In the genomic region with DNA sequence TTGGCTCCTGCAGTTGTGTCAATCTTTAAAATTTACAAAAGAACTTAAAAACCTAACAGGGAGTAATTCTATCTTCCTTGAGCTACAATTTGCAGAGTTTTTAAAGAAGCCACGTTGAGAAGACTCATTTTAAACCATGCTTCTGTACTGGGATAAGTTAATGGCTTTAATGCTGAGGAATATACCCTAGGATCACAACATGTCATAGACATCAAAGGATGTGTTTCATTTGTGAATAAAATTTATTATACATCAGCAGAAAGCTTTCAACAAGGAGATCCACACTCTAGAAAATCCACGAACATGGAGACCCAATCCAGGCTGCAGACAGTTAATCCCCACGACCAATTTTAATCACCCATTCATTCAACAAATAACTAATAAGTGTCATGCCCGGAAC, we compare ENCODE assay signal across 24 cellular contexts.
"Had no signal": no experiment of that assay in that cellular context is flagged by ENCODE, and none has a peak within 500 bp of the region (broad histone marks: within the 10 kb centered on the region; RNA-seq: fewer than 3 reads in every experiment).

No MANE protein-coding gene starts in this region.

- H3K4me1 ChIP-seq: colonic mucosa, esophagus muscularis mucosa, esophagus squamous epithelium, gastrocnemius medialis, gastroesophageal sphincter had no signal

- H3K27ac ChIP-seq: colonic mucosa, coronary artery, dorsolateral prefrontal cortex, epithelial cell of prostate, esophagus muscularis mucosa, esophagus squamous epithelium, foreskin keratinocyte, gastrocnemius medialis, gastroesophageal sphincter, heart left ventricle had no signal

- H3K4me3 Mint-ChIP-seq: dendritic cell treated with granulocyte-macrophage colony-stimulating factor and Interleukin-4, amounts not matched to agents 40 ng/mL and 50 ng/mL, for 4 days; effector memory CD8-positive, alpha-beta T cell; endodermal cell had no signal

- DNase-seq: colonic mucosa; cortex of kidney; dermis blood vessel endothelial cell; dorsolateral prefrontal cortex; effector CD4-positive, alpha-beta T cell; effector CD8-positive, alpha-beta T cell; effector memory CD4-positive, alpha-beta T cell; effector memory CD8-positive, alpha-beta T cell; endodermal cell; erythroblast; esophagus squamous epithelium; foreskin fibroblast; foreskin keratinocyte; foreskin melanocyte; gastrocnemius medialis; glutamatergic neuron; head of caudate nucleus; heart left ventricle had no signal

- H3K9me3 Mint-ChIP-seq: endodermal cell had no signal

- H3K27me3 ChIP-seq: colonic mucosa, dorsolateral prefrontal cortex, esophagus muscularis mucosa, esophagus squamous epithelium, foreskin keratinocyte, gastrocnemius medialis, gastroesophageal sphincter, heart left ventricle had no signal

- H3K9me3 ChIP-seq: colonic mucosa, esophagus muscularis mucosa, esophagus squamous epithelium, gastrocnemius medialis, gastroesophageal sphincter, heart left ventricle had no signal

- H3K4me3 ChIP-seq: colonic mucosa, coronary artery, dorsolateral prefrontal cortex, esophagus muscularis mucosa, esophagus squamous epithelium, gastrocnemius medialis, gastroesophageal sphincter, heart left ventricle had no signal

- H3K27me3 Mint-ChIP-seq: dendritic cell treated with granulocyte-macrophage colony-stimulating factor and Interleukin-4, amounts not matched to agents 40 ng/mL and 50 ng/mL, for 4 days; effector memory CD8-positive, alpha-beta T cell had no signal

- H3K36me3 ChIP-seq: colonic mucosa, esophagus muscularis mucosa, esophagus squamous epithelium, gastrocnemius medialis, gastroesophageal sphincter, heart left ventricle had no signal

- ATAC-seq: effector memory CD8-positive, alpha-beta T cell; esophagus mucosa; foreskin keratinocyte; gastrocnemius medialis; gastroesophageal sphincter; heart left ventricle had no signal

- H3K27ac Mint-ChIP-seq: dendritic cell treated with granulocyte-macrophage colony-stimulating factor and Interleukin-4, amounts not matched to agents 40 ng/mL and 50 ng/mL, for 4 days; effector memory CD8-positive, alpha-beta T cell; endodermal cell had no signal
